ENCODE assay signal across 15 cellular contexts in genomic region chr1:95984975-95985374, GRCh38.
DNase-seq lines count a peak whose midpoint lies in the region; ATAC-seq, FAIRE-seq and TF ChIP-seq lines count a peak whose summit lies in the region.
"Had no signal": no experiment of that assay in that cellular context is flagged by ENCODE, and none has a peak within 500 bp of the region (broad histone marks: within the 10 kb centered on the region; RNA-seq: fewer than 3 reads in every experiment).

No MANE protein-coding gene starts in this region.

- no peak overlapping the region for H3K4me3 ChIP-seq in H1 (ENCODE audit: extremely low read depth in 1 of 4, insufficient read depth in 2 of 4, low read depth in 3 of 4, low read length in 4 of 4)
- H3K4me3 ChIP-seq: BLaER1 had no signal

- TF ChIP-seq RAD21 in H1 (IDR thresholded peaks at IDR 0.05 in 1 of 2, conservative IDR thresholded peaks at IDR 0.05 in 1 of 2; ENCODE audit: low read depth in 2 of 2, low read length in 2 of 2), result no peak

- CTCF ChIA-PET in H1 (lab: Charles Lee; ENCODE audit: partially characterized antibody), result interaction anchor here (1.0 kb wide), 1 partner anchor 44 kb away, joined by 3 read pairs; no protein-coding TSS in a partner anchor
- CTCF ChIA-PET in activated CD8-positive, alpha-beta memory T cell treated with anti-CD3 and anti-CD28 coated beads, Interleukin-2, amount 10 ng/mL, durations not matched to agents 7 days and 5 days (lab: Charles Lee), result no interaction called here

- no peaks in the 10 kb centered on the region for H3K36me3 Mint-ChIP-seq in mesothelial cell of epicardium
- H3K36me3 Mint-ChIP-seq in activated CD8-positive, alpha-beta memory T cell treated with anti-CD3 and anti-CD28 coated beads, Interleukin-2, amount 10 ng/mL, durations not matched to agents 7 days and 5 days, result no peaks in the 10 kb centered on the region
- no peaks in the 10 kb centered on the region for H3K36me3 Mint-ChIP-seq in stimulated activated naive B cell treated with anti-CD40 and anti-IgM and Interleukin-4, amounts not matched to agents 10 μg/mL and 1 μg/mL and 100 μg/mL, for 72 hours
- H3K36me3 Mint-ChIP-seq: CD8-positive, alpha-beta memory T cell had no signal

- ATAC-seq in activated CD8-positive, alpha-beta memory T cell treated with anti-CD3 and anti-CD28 coated beads, Interleukin-2, amount 10 ng/mL, durations not matched to agents 7 days and 5 days, result no peak
- ATAC-seq in stimulated activated naive B cell treated with anti-CD40 and anti-IgM and Interleukin-4, amounts not matched to agents 10 μg/mL and 1 μg/mL and 100 μg/mL, for 72 hours (replicated peaks), result no peak
- no peak for ATAC-seq in HG02798 (IDR thresholded peaks at IDR 0.05; ENCODE audit: poor library complexity, unreplicated experiment)

- TF ChIP-seq EP300 in H1 (IDR thresholded peaks at IDR 0.05; ENCODE audit: borderline replicate concordance in 1 of 2, low read depth in 2 of 2, low read length in 2 of 2), result no peak

- no peaks in the 10 kb centered on the region for H3K9me3 Mint-ChIP-seq in mesothelial cell of epicardium
- peaks cover 11% of the 10 kb centered on the region for H3K9me3 Mint-ChIP-seq in activated CD8-positive, alpha-beta memory T cell treated with anti-CD3 and anti-CD28 coated beads, Interleukin-2, amount 10 ng/mL, durations not matched to agents 7 days and 5 days (ENCODE audit: low read depth)
- H3K9me3 Mint-ChIP-seq in stimulated activated naive B cell treated with anti-CD40 and anti-IgM and Interleukin-4, amounts not matched to agents 10 μg/mL and 1 μg/mL and 100 μg/mL, for 72 hours, result no peaks in the 10 kb centered on the region

- no peak overlapping the region for H2BK5ac ChIP-seq in H1 (ENCODE audit: low read depth, low read length)

- no peak overlapping the region for H3K14ac ChIP-seq in H1 (ENCODE audit: insufficient read length)

- peak overlapping the region; percentile 43 for H2AFZ ChIP-seq in H1 (ENCODE audit: low read length)

- no peak overlapping the region for H3K4me3 Mint-ChIP-seq in mesothelial cell of epicardium
- H3K4me3 Mint-ChIP-seq in activated CD8-positive, alpha-beta memory T cell treated with anti-CD3 and anti-CD28 coated beads, Interleukin-2, amount 10 ng/mL, durations not matched to agents 7 days and 5 days, result no peak overlapping the region
- H3K4me3 Mint-ChIP-seq in stimulated activated naive B cell treated with anti-CD40 and anti-IgM and Interleukin-4, amounts not matched to agents 10 μg/mL and 1 μg/mL and 100 μg/mL, for 72 hours, result no peak overlapping the region
- H3K4me3 Mint-ChIP-seq: CD8-positive, alpha-beta memory T cell had no signal

- H2BK12ac ChIP-seq in H1 (ENCODE audit: low read depth, low read length), result no peak overlapping the region

- H3K4me1 ChIP-seq in H1 (replicated peaks in 1 of 4; ENCODE audit: control insufficient read depth in 3 of 4, insufficient read depth in 4 of 4, low read length in 3 of 4), result 0 out of 7 replicates have a peak, but pooled peaks cover 0 to 2% (median 0%) of the 10 kb centered on the region in 4 experiments
- H3K4me1 ChIP-seq: BLaER1, Caco-2 had no signal

- H4K5ac ChIP-seq in H1 (ENCODE audit: insufficient read length, low read depth, low read length), result no peak overlapping the region

- DNase-seq in NCI-H82 (lab: John Stamatoyannopoulos, UW) (peak; percentile 8), NCI-H82 treated with DMSO at 0.1 percent for 48 hours (lab: John Stamatoyannopoulos, UW; ENCODE audit: unreplicated experiment) (no peak), H1 (ENCODE audit: low read depth in 1 of 2, low spot score in 2 of 2) (no peak), mesothelial cell of epicardium (ENCODE audit: low spot score in 2 of 2, unreplicated experiment in 2 of 2) (no peak), amniotic stem cell (lab: John Stamatoyannopoulos, UW) (no peak)
- DNase-seq in activated CD8-positive, alpha-beta memory T cell treated with anti-CD3 and anti-CD28 coated beads, Interleukin-2, amount 10 ng/mL, durations not matched to agents 7 days and 5 days, result no peak
- DNase-seq in stimulated activated naive B cell treated with anti-CD40 and anti-IgM and Interleukin-4, amounts not matched to agents 10 μg/mL and 1 μg/mL and 100 μg/mL, for 72 hours, result no peak
- DNase-seq: Caco-2; CD8-positive, alpha-beta memory T cell; DND-41; GDM1; H7 had no signal

- H3K23me2 ChIP-seq in H1 (ENCODE audit: low read depth, low read length), result no peaks in the 10 kb centered on the region; the same call in 1 of the 2 replicates

- no peaks in the 10 kb centered on the region for H3K27me3 ChIP-seq in H1 (replicated peaks in 1 of 4; ENCODE audit: control insufficient read depth in 3 of 4, extremely low read depth in 1 of 4, insufficient read depth in 3 of 4, low read length in 3 of 4)
- H3K27me3 ChIP-seq: BLaER1 had no signal

- peaks cover 18% of the 10 kb centered on the region for H3K4me1 Mint-ChIP-seq in mesothelial cell of epicardium
- H3K4me1 Mint-ChIP-seq in activated CD8-positive, alpha-beta memory T cell treated with anti-CD3 and anti-CD28 coated beads, Interleukin-2, amount 10 ng/mL, durations not matched to agents 7 days and 5 days, result no peaks in the 10 kb centered on the region
- H3K4me1 Mint-ChIP-seq in stimulated activated naive B cell treated with anti-CD40 and anti-IgM and Interleukin-4, amounts not matched to agents 10 μg/mL and 1 μg/mL and 100 μg/mL, for 72 hours, result no peaks in the 10 kb centered on the region
- H3K4me1 Mint-ChIP-seq: CD8-positive, alpha-beta memory T cell had no signal

- H2AK5ac ChIP-seq in H1 (ENCODE audit: low read depth, low read length), result no peak overlapping the region

- no peak overlapping the region for H3K18ac ChIP-seq in H1 (ENCODE audit: extremely low read depth, low read length)

- no peak overlapping the region for H2BK120ac ChIP-seq in H1 (replicated peaks; ENCODE audit: low read depth, low read length)

- TF ChIP-seq CTCF in H1 (IDR thresholded peaks at IDR 0.05; ENCODE audit: control extremely low read depth in 1 of 3, insufficient read depth in 1 of 3, low read depth in 1 of 3, low read length in 3 of 3) (no peak), mesothelial cell of epicardium (IDR thresholded peaks at IDR 0.05; ENCODE audit: unreplicated experiment) (no peak)

- peak overlapping the region; percentile 25 for H3K27ac Mint-ChIP-seq in mesothelial cell of epicardium
- H3K27ac Mint-ChIP-seq in activated CD8-positive, alpha-beta memory T cell treated with anti-CD3 and anti-CD28 coated beads, Interleukin-2, amount 10 ng/mL, durations not matched to agents 7 days and 5 days, result no peak overlapping the region
- no peak overlapping the region for H3K27ac Mint-ChIP-seq in stimulated activated naive B cell treated with anti-CD40 and anti-IgM and Interleukin-4, amounts not matched to agents 10 μg/mL and 1 μg/mL and 100 μg/mL, for 72 hours
- H3K27ac Mint-ChIP-seq: CD8-positive, alpha-beta memory T cell had no signal

- POLR2A ChIA-PET in H1 (lab: Charles Lee; ENCODE audit: partially characterized antibody), result no interaction called here

- H3K23ac ChIP-seq in H1 (ENCODE audit: insufficient read length), result no peak overlapping the region

- H3K9ac ChIP-seq in H1 (replicated peaks in 1 of 4; ENCODE audit: extremely low read depth in 1 of 4, low read depth in 3 of 4, low read length in 3 of 4), result no peak overlapping the region
- H3K9ac ChIP-seq: BLaER1 had no signal

- H2BK15ac ChIP-seq in H1 (ENCODE audit: low read length), result no peak overlapping the region

- FAIRE-seq in H1 (lab: Jason Lieb, UNC), result no peak

- H3K9me3 ChIP-seq in H1 (ENCODE audit: insufficient read depth in 2 of 2, low read depth in 1 of 2, low read length in 1 of 2), result no peaks in the 10 kb centered on the region
- H3K9me3 ChIP-seq: BLaER1, Caco-2 had no signal

- no peaks in the 10 kb centered on the region for H4K20me1 ChIP-seq in H1 (replicated peaks in 1 of 2; ENCODE audit: control insufficient read depth in 1 of 2, insufficient read depth in 2 of 2, low read length in 2 of 2)
- H4K20me1 ChIP-seq: BLaER1 had no signal

- no peak overlapping the region for H4K91ac ChIP-seq in H1 (replicated peaks; ENCODE audit: insufficient read length, low read length)

- no peaks in the 10 kb centered on the region for H3K27me3 Mint-ChIP-seq in mesothelial cell of epicardium (ENCODE audit: low read depth)
- H3K27me3 Mint-ChIP-seq in activated CD8-positive, alpha-beta memory T cell treated with anti-CD3 and anti-CD28 coated beads, Interleukin-2, amount 10 ng/mL, durations not matched to agents 7 days and 5 days, result no peaks in the 10 kb centered on the region
- no peaks in the 10 kb centered on the region for H3K27me3 Mint-ChIP-seq in stimulated activated naive B cell treated with anti-CD40 and anti-IgM and Interleukin-4, amounts not matched to agents 10 μg/mL and 1 μg/mL and 100 μg/mL, for 72 hours
- H3K27me3 Mint-ChIP-seq: CD8-positive, alpha-beta memory T cell had no signal

- H3K27ac ChIP-seq in H1 (ENCODE audit: low read depth, low read length), result no peak overlapping the region
- H3K27ac ChIP-seq: 22Rv1, BLaER1 had no signal

- H2BK20ac ChIP-seq in H1 (ENCODE audit: low read length), result no peak overlapping the region

- TF ChIP-seq POLR2A in H1 (IDR thresholded peaks at IDR 0.05; ENCODE audit: control extremely low read depth in 1 of 2, low read depth in 2 of 2, low read length in 2 of 2), result no peak

- no peak overlapping the region for H4K8ac ChIP-seq in H1 (ENCODE audit: extremely low read depth, insufficient read depth, low read length)

- no peaks in the 10 kb centered on the region for H3K79me2 ChIP-seq in H1 (ENCODE audit: control insufficient read depth in 1 of 2, insufficient read depth in 2 of 2, low read length in 2 of 2)

- no peaks in the 10 kb centered on the region for H3K79me1 ChIP-seq in H1 (ENCODE audit: low read depth, low read length)

- H3K56ac ChIP-seq in H1 (replicated peaks; ENCODE audit: insufficient read length, low read depth, low read length), result no peak overlapping the region

- H3K4me2 ChIP-seq in H1 (ENCODE audit: insufficient read depth in 1 of 2, low read depth in 2 of 2, low read length in 2 of 2), result no peak overlapping the region
- H3K4me2 ChIP-seq: BLaER1 had no signal

- H3K36me3 ChIP-seq in H1 (ENCODE audit: control insufficient read depth in 2 of 4, insufficient read depth in 4 of 4, low read length in 3 of 4), result no peaks in the 10 kb centered on the region
- H3K36me3 ChIP-seq: BLaER1 had no signal

- no peak overlapping the region for H3K4ac ChIP-seq in H1 (replicated peaks; ENCODE audit: insufficient read length, low read depth, low read length)

TF ChIP-seq in H1, 55 proteins besides CTCF, POLR2A, EP300 and RAD21:
- TF ChIP-seq CBX8 (IDR thresholded peaks at IDR 0.05; ENCODE audit: borderline replicate concordance, low read depth, low read length), result no peak
- no peak for TF ChIP-seq RNF2 (IDR thresholded peaks at IDR 0.05; ENCODE audit: borderline replicate concordance, low read depth, low read length, missing control alignments, poor library complexity, severe bottlenecking)
